In the genomic region with DNA sequence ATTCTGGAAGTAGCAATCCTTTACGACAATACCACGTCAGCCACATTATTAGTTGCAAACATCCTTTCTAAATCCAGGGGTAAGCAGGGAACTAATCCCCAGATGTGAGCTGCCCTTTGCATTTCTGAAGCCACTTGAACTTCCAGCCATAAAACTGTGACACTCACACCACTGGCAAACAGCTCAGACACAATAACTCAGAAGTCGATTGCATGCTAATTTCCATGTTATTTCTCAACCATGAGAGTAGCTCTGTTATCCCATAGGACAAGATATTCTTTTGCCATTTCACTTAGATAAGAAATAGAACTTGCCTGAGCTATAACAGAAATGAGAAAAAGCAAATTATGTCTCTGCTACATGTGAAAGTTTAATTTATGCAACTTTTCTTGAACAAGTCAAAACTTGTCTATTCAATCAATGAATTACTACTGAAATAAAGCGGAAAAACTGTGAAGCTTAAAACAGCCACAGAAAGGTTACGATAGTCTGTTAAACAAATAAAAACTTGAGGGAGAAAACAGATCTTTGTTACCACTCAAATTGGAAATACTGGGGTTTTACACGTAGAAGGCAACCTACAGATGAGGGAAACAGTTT, we compare ENCODE assay signal across 16 cellular contexts.
DNase-seq lines count a peak whose midpoint lies in the region; ATAC-seq and TF ChIP-seq lines count a peak whose summit lies in the region.
"Had no signal": no experiment of that assay in that cellular context is flagged by ENCODE, and none has a peak within 500 bp of the region (broad histone marks: within the 10 kb centered on the region; RNA-seq: fewer than 3 reads in every experiment).

No MANE protein-coding gene starts in this region.

- ATAC-seq in stimulated activated memory B cell treated with anti-CD40 and anti-IgM and Interleukin-4, amounts not matched to agents 10 μg/mL and 1 μg/mL and 100 μg/mL, for 72 hours, result no peak
- ATAC-seq in HG02852 (IDR thresholded peaks at IDR 0.05; ENCODE audit: unreplicated experiment), result no peak
- ATAC-seq: esophagus mucosa had no signal

- H3K36me3 Mint-ChIP-seq in T-helper 1 cell treated with Interleukin-12 subunit alpha and Interleukin-12 subunit beta and Interleukin-4 antibody, amounts not matched to agents 30 μg/mL and 1 μg/mL, for 36 hours (ENCODE audit: low read depth), result peaks cover 47% of the 10 kb centered on the region
- peaks cover 20% of the 10 kb centered on the region for H3K36me3 Mint-ChIP-seq in endodermal cell (ENCODE audit: low read depth)
- H3K36me3 Mint-ChIP-seq in stimulated activated memory B cell treated with anti-CD40 and anti-IgM and Interleukin-4, amounts not matched to agents 10 μg/mL and 1 μg/mL and 100 μg/mL, for 72 hours, result peaks cover 46% of the 10 kb centered on the region

- no peak overlapping the region for H3K9ac ChIP-seq in endodermal cell (ENCODE audit: extremely low read depth, low read length, poor library complexity, severe bottlenecking)
- H3K9ac ChIP-seq: KMS-11, parathyroid adenoma had no signal

- H3K4me1 Mint-ChIP-seq in T-helper 1 cell treated with Interleukin-12 subunit alpha and Interleukin-12 subunit beta and Interleukin-4 antibody, amounts not matched to agents 30 μg/mL and 1 μg/mL, for 36 hours (ENCODE audit: low read depth), result peaks cover 81% of the 10 kb centered on the region
- H3K4me1 Mint-ChIP-seq in endodermal cell, result peaks cover 48% of the 10 kb centered on the region
- H3K4me1 Mint-ChIP-seq in stimulated activated memory B cell treated with anti-CD40 and anti-IgM and Interleukin-4, amounts not matched to agents 10 μg/mL and 1 μg/mL and 100 μg/mL, for 72 hours, result peaks cover 90% of the 10 kb centered on the region

- H3K27ac ChIP-seq in Peyer's patch (peak overlapping the region; percentile 23 to 51 (median 29)), endodermal cell (ENCODE audit: low read depth, low read length) (no peak overlapping the region)
- H3K27ac ChIP-seq: brain microvascular endothelial cell, KMS-11, parathyroid adenoma had no signal

- TF ChIP-seq POLR2A in Peyer's patch (IDR thresholded peaks at IDR 0.05), result no peak

- H3K27me3 Mint-ChIP-seq in T-helper 1 cell treated with Interleukin-12 subunit alpha and Interleukin-12 subunit beta and Interleukin-4 antibody, amounts not matched to agents 30 μg/mL and 1 μg/mL, for 36 hours (ENCODE audit: low read depth), result no peaks in the 10 kb centered on the region
- H3K27me3 Mint-ChIP-seq in endodermal cell (ENCODE audit: insufficient read depth), result no peaks in the 10 kb centered on the region
- no peaks in the 10 kb centered on the region for H3K27me3 Mint-ChIP-seq in stimulated activated memory B cell treated with anti-CD40 and anti-IgM and Interleukin-4, amounts not matched to agents 10 μg/mL and 1 μg/mL and 100 μg/mL, for 72 hours

- peak overlapping the region; percentile 95 for H3K27ac Mint-ChIP-seq in T-helper 1 cell treated with Interleukin-12 subunit alpha and Interleukin-12 subunit beta and Interleukin-4 antibody, amounts not matched to agents 30 μg/mL and 1 μg/mL, for 36 hours
- peak overlapping the region; percentile 10 for H3K27ac Mint-ChIP-seq in endodermal cell
- peak overlapping the region; percentile 68 for H3K27ac Mint-ChIP-seq in stimulated activated memory B cell treated with anti-CD40 and anti-IgM and Interleukin-4, amounts not matched to agents 10 μg/mL and 1 μg/mL and 100 μg/mL, for 72 hours

- peaks cover 8% of the 10 kb centered on the region for H3K9me3 Mint-ChIP-seq in T-helper 1 cell treated with Interleukin-12 subunit alpha and Interleukin-12 subunit beta and Interleukin-4 antibody, amounts not matched to agents 30 μg/mL and 1 μg/mL, for 36 hours
- peaks cover 12% of the 10 kb centered on the region for H3K9me3 Mint-ChIP-seq in endodermal cell
- peaks cover 4% of the 10 kb centered on the region for H3K9me3 Mint-ChIP-seq in stimulated activated memory B cell treated with anti-CD40 and anti-IgM and Interleukin-4, amounts not matched to agents 10 μg/mL and 1 μg/mL and 100 μg/mL, for 72 hours

- H3K4me1 ChIP-seq in Peyer's patch (peaks cover 0 to 13% (median 7%) of the 10 kb centered on the region in 4 donors), endodermal cell (ENCODE audit: control insufficient read depth, insufficient read depth, low read length) (peaks cover 14% of the 10 kb centered on the region)
- H3K4me1 ChIP-seq: parathyroid adenoma had no signal

- 91 to 98% methylated on average over 4 to 6 of the region's 6 CpGs for WGBS in endodermal cell (ENCODE audit: insufficient coverage in 1 of 2, insufficient read length in 1 of 2), 2 experiments

- no peaks in the 10 kb centered on the region for H3K36me3 ChIP-seq in Peyer's patch
- H3K36me3 ChIP-seq in endodermal cell (ENCODE audit: control insufficient read depth, insufficient read depth, low read length), result peaks cover 14% of the 10 kb centered on the region
- H3K36me3 ChIP-seq: brain microvascular endothelial cell had no signal

- H3K27me3 ChIP-seq in Peyer's patch, result no peaks in the 10 kb centered on the region
- H3K27me3 ChIP-seq in endodermal cell (ENCODE audit: control insufficient read depth, insufficient read depth, low read length, poor library complexity, severe bottlenecking), result no peaks in the 10 kb centered on the region
- H3K27me3 ChIP-seq: brain microvascular endothelial cell had no signal

- DNase-seq in T-helper 1 cell (no peak), Peyer's patch (no peak), endodermal cell (no peak), SKM-1 treated with dmso at 0.1 percent for 144 hours (lab: John Stamatoyannopoulos, UW; ENCODE audit: unreplicated experiment) (no peak), epidermal melanocyte (ENCODE audit: insufficient read length, low spot score) (no peak)
- DNase-seq: activated CD4-positive, alpha-beta T cell treated with anti-CD3 and anti-CD28 coated beads, Interleukin-2, amount 50 U/mL, for 4 hours; brain microvascular endothelial cell; NCI-H226; SHP77; trophoblast cell had no signal

- H3K4me3 ChIP-seq in Peyer's patch, result no peak overlapping the region
- H3K4me3 ChIP-seq in endodermal cell (ENCODE audit: low read length), result no peak overlapping the region

- H3K9me3 ChIP-seq in Peyer's patch, result no peaks in the 10 kb centered on the region
- H3K9me3 ChIP-seq in endodermal cell (ENCODE audit: control insufficient read depth, low read length), result peaks cover 9% of the 10 kb centered on the region

- H3K4me3 Mint-ChIP-seq in T-helper 1 cell treated with Interleukin-12 subunit alpha and Interleukin-12 subunit beta and Interleukin-4 antibody, amounts not matched to agents 30 μg/mL and 1 μg/mL, for 36 hours, result peak overlapping the region; percentile 86
- no peak overlapping the region for H3K4me3 Mint-ChIP-seq in endodermal cell
- no peak overlapping the region for H3K4me3 Mint-ChIP-seq in stimulated activated memory B cell treated with anti-CD40 and anti-IgM and Interleukin-4, amounts not matched to agents 10 μg/mL and 1 μg/mL and 100 μg/mL, for 72 hours

- TF ChIP-seq CTCF in Peyer's patch (IDR thresholded peaks at IDR 0.05) (no peak), endodermal cell (conservative IDR thresholded peaks at IDR 0.05) (no peak)

Comparison
In these comparisons a context has a peak if more than half of its experiments do, and no peak if none do; other contexts are left out.
1. H3K27ac Mint-ChIP-seq: peak in every context shown above with its lines; median percentile 95 in T-helper 1 cell treated with Interleukin-12 subunit alpha and Interleukin-12 subunit beta and Interleukin-4 antibody, amounts not matched to agents 30 μg/mL and 1 μg/mL, for 36 hours; 68 in stimulated activated memory B cell treated with anti-CD40 and anti-IgM and Interleukin-4, amounts not matched to agents 10 μg/mL and 1 μg/mL and 100 μg/mL, for 72 hours; 10 in endodermal cell.